In genomic region chr4:22129454-22130075, GRCh38 we compare ENCODE assay signal across 8 cellular contexts.
DNase-seq lines count a peak whose midpoint lies in the region; ATAC-seq and TF ChIP-seq lines count a peak whose summit lies in the region.

No MANE protein-coding gene starts in this region.

- WGBS in lower leg skin, 2 donors, result 21 to 28% methylated on average over 12 of the region's 12 CpGs
- 31 to 38% (median 35%) methylated on average over 12 of the region's 12 CpGs for WGBS in stomach, 5 donors

- H3K27ac Mint-ChIP-seq in natural killer cell, result no peak overlapping the region

- H3K36me3 ChIP-seq in stomach, result no peaks in the 10 kb centered on the region
- H3K36me3 ChIP-seq in effector memory CD4-positive, alpha-beta T cell (ENCODE audit: control insufficient read depth, insufficient read depth, low read length), result no peaks in the 10 kb centered on the region

- H3K27me3 Mint-ChIP-seq in natural killer cell (ENCODE audit: low read depth in 2 of 2), result no peaks in the 10 kb centered on the region

- no peak overlapping the region for H3K4me3 Mint-ChIP-seq in natural killer cell

- H3K9me3 ChIP-seq in stomach, result peaks cover 0 to 4% (median 3%) of the 10 kb centered on the region in 4 donors
- no peaks in the 10 kb centered on the region for H3K9me3 ChIP-seq in effector memory CD4-positive, alpha-beta T cell (ENCODE audit: control insufficient read depth, low read length)

- H3K27me3 ChIP-seq in stomach, result no peaks in the 10 kb centered on the region
- H3K27me3 ChIP-seq in effector memory CD4-positive, alpha-beta T cell (replicated peaks; ENCODE audit: control insufficient read depth, insufficient read depth, low read length, poor library complexity, severe bottlenecking), result no peaks in the 10 kb centered on the region

- TF ChIP-seq POLR2A in lower leg skin (IDR thresholded peaks at IDR 0.05) (no peak), stomach (IDR thresholded peaks at IDR 0.05) (no peak)

- ATAC-seq in HG03432 (IDR thresholded peaks at IDR 0.05; ENCODE audit: unreplicated experiment) (peak; percentile 51), SK-N-SH treated with all-trans-retinoic acid at 6 μM for 48 hours (peak; percentile 91), natural killer cell (no peak)

- no peak for TF ChIP-seq CTCF in lower leg skin (IDR thresholded peaks at IDR 0.05)
- TF ChIP-seq CTCF in natural killer cell (IDR thresholded peaks at IDR 0.05), result no peak
- TF ChIP-seq CTCF in stomach (IDR thresholded peaks at IDR 0.05), result peak in 1 of 7 experiments; percentile 6

- no peaks in the 10 kb centered on the region for H3K36me3 Mint-ChIP-seq in natural killer cell

- intact Hi-C loops in lower leg skin (cut with DNase I; ENCODE audit: low total_unique reads) (no loop called here), natural killer cell (cut with micrococcal nuclease) (no loop called here), stomach (cut with DNase I; ENCODE audit: low total_unique reads) (no loop called here)

- no peaks in the 10 kb centered on the region for H3K4me1 Mint-ChIP-seq in natural killer cell

- H3K27ac ChIP-seq in stomach, result no peak overlapping the region
- no peak overlapping the region for H3K27ac ChIP-seq in effector memory CD4-positive, alpha-beta T cell (ENCODE audit: insufficient read depth, low read length, poor library complexity, severe bottlenecking)

- TF ChIP-seq EP300 in stomach (IDR thresholded peaks at IDR 0.05), result no peak

- peaks cover 3 to 6% of the 10 kb centered on the region in 2 donors for H3K9me3 Mint-ChIP-seq in natural killer cell

- DNase-seq in DMS53 (lab: John Stamatoyannopoulos, UW) (peak; percentile 84), hepatic stellate cell (ENCODE audit: low spot score) (peak; percentile 6), lower leg skin (ENCODE audit: low spot score in 2 of 2) (no peak), natural killer cell (no peak), stomach (no peak)
- no peak for DNase-seq in effector memory CD4-positive, alpha-beta T cell

- H3K4me3 ChIP-seq in lower leg skin (ENCODE audit: low read depth, poor library complexity, severe bottlenecking) (no peak overlapping the region), stomach (no peak overlapping the region)
- no peak overlapping the region for H3K4me3 ChIP-seq in effector memory CD4-positive, alpha-beta T cell (ENCODE audit: insufficient read depth, low read depth, low read length, poor library complexity, severe bottlenecking)

- no peaks in the 10 kb centered on the region for H3K4me1 ChIP-seq in stomach
- no peaks in the 10 kb centered on the region for H3K4me1 ChIP-seq in effector memory CD4-positive, alpha-beta T cell (ENCODE audit: control insufficient read depth, insufficient read depth, low read length, poor library complexity, severe bottlenecking)

TF ChIP-seq in SK-N-SH treated with all-trans-retinoic acid at 6 μM for 48 hours, 23 proteins besides CTCF, POLR2A, EP300 and RAD21:
- no peak for TF ChIP-seq CSRNP3 (CRISPR knock-in tag; IDR thresholded peaks at IDR 0.05)
- no peak for TF ChIP-seq CSDC2 (CRISPR knock-in tag; IDR thresholded peaks at IDR 0.05)
- TF ChIP-seq ZNF70 (CRISPR knock-in tag; IDR thresholded peaks at IDR 0.05), result no peak
- TF ChIP-seq ARNTL (CRISPR knock-in tag; IDR thresholded peaks at IDR 0.05; ENCODE audit: borderline replicate concordance, low read depth), result no peak
- TF ChIP-seq ZC3H10 (CRISPR knock-in tag; IDR thresholded peaks at IDR 0.05), result no peak
- no peak for TF ChIP-seq ZFP3 (CRISPR knock-in tag; IDR thresholded peaks at IDR 0.05)
- TF ChIP-seq TSHZ2 (CRISPR knock-in tag; IDR thresholded peaks at IDR 0.05), result no peak

Comparison
In these comparisons a context has a peak if more than half of its experiments do, and no peak if none do; other contexts are left out.
1. DNase-seq: peak in DMS53 (single experiment) and hepatic stellate cell (single experiment); none in lower leg skin (0 of 2), natural killer cell (single experiment), stomach (single experiment) and effector memory CD4-positive, alpha-beta T cell (0 of 3).
2. ATAC-seq: peak in HG03432 (single experiment) and SK-N-SH treated with all-trans-retinoic acid at 6 μM for 48 hours (single experiment); none in natural killer cell (0 of 3).